In the genomic region with DNA sequence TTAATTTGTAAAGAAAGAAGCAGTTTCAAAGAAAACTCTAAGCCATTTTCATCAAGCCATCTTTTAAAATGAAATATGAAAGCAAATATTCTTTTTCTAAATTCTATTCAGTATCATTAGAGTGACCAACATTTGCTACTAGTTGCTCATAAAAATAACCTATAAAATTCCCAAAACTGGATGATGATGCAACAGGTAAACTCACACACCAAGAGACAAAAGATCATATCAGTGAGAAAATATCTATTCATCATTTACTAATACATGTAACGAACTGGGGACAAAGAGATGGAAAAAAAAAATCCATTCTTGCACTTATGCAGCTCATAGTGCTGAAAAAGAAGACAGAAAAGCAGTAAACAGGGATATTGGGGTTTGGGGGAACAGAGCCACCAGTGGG, we compare ENCODE assay signal across 31 cellular contexts.
"Had no signal": no experiment of that assay in that cellular context is flagged by ENCODE, and none has a peak within 500 bp of the region (broad histone marks: within the 10 kb centered on the region; RNA-seq: fewer than 3 reads in every experiment).

No MANE protein-coding gene starts in this region.

- H3K4me1 ChIP-seq: neural progenitor cell, psoas muscle, spleen, testis, upper lobe of right lung had no signal

- H3K4me3 Mint-ChIP-seq: natural killer cell; nephron; neural progenitor cell; stimulated activated memory B cell treated with anti-CD40 and anti-IgM and Interleukin-4, amounts not matched to agents 10 μg/mL and 1 μg/mL and 100 μg/mL, for 72 hours; stimulated activated naive CD8-positive, alpha-beta T cell treated with anti-CD3 and anti-CD28 coated beads, Interleukin-15, amount 100 ng/mL, for 72 hours; type B pancreatic cell had no signal

- H3K9ac ChIP-seq: neural progenitor cell, parathyroid adenoma had no signal

- H3K36me3 ChIP-seq: neural progenitor cell, ovary, spleen, suprapubic skin, tibial artery, transverse colon, upper lobe of right lung, uterus had no signal

- H3K27ac Mint-ChIP-seq: natural killer cell; nephron; neural progenitor cell; progenitor cell of endocrine pancreas; stimulated activated memory B cell treated with anti-CD40 and anti-IgM and Interleukin-4, amounts not matched to agents 10 μg/mL and 1 μg/mL and 100 μg/mL, for 72 hours; stimulated activated naive CD8-positive, alpha-beta T cell treated with anti-CD3 and anti-CD28 coated beads, Interleukin-15, amount 100 ng/mL, for 72 hours; type B pancreatic cell had no signal

- H3K27ac ChIP-seq: neural progenitor cell, ovary, parathyroid adenoma, psoas muscle, skin epidermis, spleen, suprapubic skin, testis, tibial artery, transverse colon, upper lobe of right lung, uterus had no signal

- H3K4me2 ChIP-seq: neural progenitor cell, smooth muscle cell had no signal

- H3K4me1 Mint-ChIP-seq: natural killer cell; nephron; neural progenitor cell; stimulated activated memory B cell treated with anti-CD40 and anti-IgM and Interleukin-4, amounts not matched to agents 10 μg/mL and 1 μg/mL and 100 μg/mL, for 72 hours; stimulated activated naive CD8-positive, alpha-beta T cell treated with anti-CD3 and anti-CD28 coated beads, Interleukin-15, amount 100 ng/mL, for 72 hours had no signal

- H3K4me3 ChIP-seq: neural progenitor cell, ovary, psoas muscle, skin epidermis, smooth muscle cell, spleen, suprapubic skin, testis, tibial artery, transverse colon, upper lobe of right lung, uterus had no signal

- H3K27me3 Mint-ChIP-seq: progenitor cell of endocrine pancreas; stimulated activated memory B cell treated with anti-CD40 and anti-IgM and Interleukin-4, amounts not matched to agents 10 μg/mL and 1 μg/mL and 100 μg/mL, for 72 hours; stimulated activated naive CD8-positive, alpha-beta T cell treated with anti-CD3 and anti-CD28 coated beads, Interleukin-15, amount 100 ng/mL, for 72 hours; type B pancreatic cell had no signal

- H3K27me3 ChIP-seq: neural progenitor cell, ovary, spleen, suprapubic skin, testis, tibial artery, transverse colon, upper lobe of right lung, uterus had no signal

- ATAC-seq: natural killer cell; psoas muscle; right cardiac atrium; sciatic nerve; stimulated activated memory B cell treated with anti-CD40 and anti-IgM and Interleukin-4, amounts not matched to agents 10 μg/mL and 1 μg/mL and 100 μg/mL, for 72 hours; stimulated activated naive CD8-positive, alpha-beta T cell treated with anti-CD3 and anti-CD28 coated beads, Interleukin-15, amount 100 ng/mL, for 72 hours; stimulated activated naive CD8-positive, alpha-beta T cell treated with anti-CD3 and anti-CD28 coated beads, Interleukin-15, Interleukin-2, amounts not matched to agents 100 U/mL and 50 U/mL, for 24 hours; upper lobe of right lung had no signal

- H2AFZ ChIP-seq: neural progenitor cell, parathyroid adenoma had no signal

- H3K36me3 Mint-ChIP-seq: natural killer cell; stimulated activated memory B cell treated with anti-CD40 and anti-IgM and Interleukin-4, amounts not matched to agents 10 μg/mL and 1 μg/mL and 100 μg/mL, for 72 hours had no signal

- DNase-seq: natural killer cell; occipital lobe; ovary; posterior cingulate gyrus; psoas muscle; right cardiac atrium; spleen; stimulated activated CD4-positive, alpha-beta T cell treated with anti-CD3 and anti-CD28 coated beads, Interleukin-12 subunit alpha, Interleukin-12 subunit beta, amount 100 ng/mL, for 4 hours; stimulated activated CD4-positive, alpha-beta T cell treated with anti-CD3 and anti-CD28 coated beads, Interleukin-1b, Interleukin-23, amount 100 ng/mL, for 48 hours; stimulated activated CD4-positive, alpha-beta T cell treated with anti-CD3 and anti-CD28 coated beads, Interleukin-4, amount 100 ng/mL, for 1 hour; stimulated activated CD4-positive, alpha-beta T cell treated with anti-CD3 and anti-CD28 coated beads, Interleukin-4, amount 100 ng/mL, for 4 hours; stimulated activated CD8-positive, alpha-beta memory T cell treated with anti-CD3 and anti-CD28 coated beads, Interleukin-4, amount 100 ng/mL, for 48 hours; stimulated activated naive CD4-positive, alpha-beta T cell; stimulated activated naive CD8-positive, alpha-beta T cell treated with anti-CD3 and anti-CD28 coated beads, Interleukin-15, amount 100 ng/mL, for 72 hours; stimulated activated naive CD8-positive, alpha-beta T cell treated with anti-CD3 and anti-CD28 coated beads, Interleukin-15, Interleukin-2, amounts not matched to agents 100 U/mL and 50 U/mL, for 24 hours; substantia nigra; testis; tibial artery; transverse colon; upper lobe of right lung; uterus had no signal

- H3K9me3 ChIP-seq: ovary, psoas muscle, suprapubic skin, testis, transverse colon, upper lobe of right lung, uterus had no signal
